Comparison of ENCODE assay signal across 8 cellular contexts in genomic region chr3:59313365-59313764, GRCh38.
DNase-seq lines count a peak whose midpoint lies in the region; ATAC-seq, FAIRE-seq and TF ChIP-seq lines count a peak whose summit lies in the region.

No MANE protein-coding gene starts in this region.

- H3K4me3 ChIP-seq in NT2/D1 (ENCODE audit: insufficient read length, low read depth) (no peak overlapping the region), kidney (ENCODE audit: low read length in 2 of 2) (no peak overlapping the region)

- H3K27ac ChIP-seq in 22Rv1 (no peak overlapping the region), kidney (ENCODE audit: low read depth in 2 of 2, low read length in 2 of 2) (no peak overlapping the region)

- H3K9me3 Mint-ChIP-seq in activated naive CD8-positive, alpha-beta T cell treated with anti-CD3 and anti-CD28 coated beads for 36 hours = no peaks in the 10 kb centered on the region

- no peak overlapping the region for H3K27ac Mint-ChIP-seq in activated naive CD8-positive, alpha-beta T cell treated with anti-CD3 and anti-CD28 coated beads for 36 hours

- peak; percentile 82 for ATAC-seq in HG02610 (IDR thresholded peaks at IDR 0.05; ENCODE audit: unreplicated experiment)

- H3K4me1 ChIP-seq in NT2/D1 (ENCODE audit: insufficient read depth, insufficient read length) (no peaks in the 10 kb centered on the region), kidney (ENCODE audit: control insufficient read depth in 1 of 2, insufficient read depth in 1 of 2, low read depth in 1 of 2, low read length in 2 of 2) (no peaks in the 10 kb centered on the region)

- H3K36me3 ChIP-seq in NT2/D1 (ENCODE audit: insufficient read depth, insufficient read length, low read length) (no peaks in the 10 kb centered on the region), kidney (ENCODE audit: control insufficient read depth in 1 of 2, insufficient read depth in 2 of 2, low read length in 2 of 2) (no peaks in the 10 kb centered on the region)

- H3K36me3 Mint-ChIP-seq in activated naive CD8-positive, alpha-beta T cell treated with anti-CD3 and anti-CD28 coated beads for 36 hours = no peaks in the 10 kb centered on the region

- TF ChIP-seq CTCF in 22Rv1 (IDR thresholded peaks at IDR 0.05) (peak; percentile 82), kidney (IDR thresholded peaks at IDR 0.05; ENCODE audit: borderline replicate concordance, extremely low read depth, insufficient read depth) (peak; percentile 49)

- DNase-seq in NT2/D1 (ENCODE audit: low read depth, low spot score) = peak; percentile 50
- DNase-seq in activated naive CD8-positive, alpha-beta T cell treated with anti-CD3 and anti-CD28 coated beads for 36 hours = peak; percentile 41
- DNase-seq in kidney = no peak
- DNase-seq in stimulated activated CD8-positive, alpha-beta memory T cell treated with anti-CD3 and anti-CD28 coated beads, Interleukin-7, amount 100 ng/mL, for 24 hours (ENCODE audit: low read depth) = peak; percentile 4
- no peak for DNase-seq in T1000 (lab: John Stamatoyannopoulos, UW)

- no peak overlapping the region for H3K4me3 Mint-ChIP-seq in activated naive CD8-positive, alpha-beta T cell treated with anti-CD3 and anti-CD28 coated beads for 36 hours

- intact Hi-C loops in kidney (cut with DNase I) = no loop called here

- H3K9me3 ChIP-seq in NT2/D1 (ENCODE audit: insufficient read depth, low read length) = no peaks in the 10 kb centered on the region
- H3K9me3 ChIP-seq in kidney (ENCODE audit: control insufficient read depth in 1 of 2, low read length in 2 of 2) = no peaks in the 10 kb centered on the region

- H3K27me3 Mint-ChIP-seq in activated naive CD8-positive, alpha-beta T cell treated with anti-CD3 and anti-CD28 coated beads for 36 hours = no peaks in the 10 kb centered on the region

- H3K27me3 ChIP-seq in NT2/D1 (ENCODE audit: insufficient read depth, insufficient read length) = no peaks in the 10 kb centered on the region

- no peak overlapping the region for H3K9ac ChIP-seq in NT2/D1 (ENCODE audit: insufficient read length, low read depth)
- no peak overlapping the region for H3K9ac ChIP-seq in kidney (ENCODE audit: low read length in 2 of 2)

- H3K4me1 Mint-ChIP-seq in activated naive CD8-positive, alpha-beta T cell treated with anti-CD3 and anti-CD28 coated beads for 36 hours = peaks cover 26% of the 10 kb centered on the region

- FAIRE-seq in G401.6 (lab: Jason Lieb, UNC) (peak; percentile 28), kidney (lab: Jason Lieb, UNC) (no peak)

Comparison
In these comparisons a context has a peak if more than half of its experiments do, and no peak if none do; other contexts are left out.
1. DNase-seq: peak in NT2/D1 (single experiment), activated naive CD8-positive, alpha-beta T cell treated with anti-CD3 and anti-CD28 coated beads for 36 hours (single experiment) and stimulated activated CD8-positive, alpha-beta memory T cell treated with anti-CD3 and anti-CD28 coated beads, Interleukin-7, amount 100 ng/mL, for 24 hours (single experiment); none in kidney (single experiment) and T1000 (single experiment).